ENCODE assay signal across 8 cellular contexts in the genomic region with DNA sequence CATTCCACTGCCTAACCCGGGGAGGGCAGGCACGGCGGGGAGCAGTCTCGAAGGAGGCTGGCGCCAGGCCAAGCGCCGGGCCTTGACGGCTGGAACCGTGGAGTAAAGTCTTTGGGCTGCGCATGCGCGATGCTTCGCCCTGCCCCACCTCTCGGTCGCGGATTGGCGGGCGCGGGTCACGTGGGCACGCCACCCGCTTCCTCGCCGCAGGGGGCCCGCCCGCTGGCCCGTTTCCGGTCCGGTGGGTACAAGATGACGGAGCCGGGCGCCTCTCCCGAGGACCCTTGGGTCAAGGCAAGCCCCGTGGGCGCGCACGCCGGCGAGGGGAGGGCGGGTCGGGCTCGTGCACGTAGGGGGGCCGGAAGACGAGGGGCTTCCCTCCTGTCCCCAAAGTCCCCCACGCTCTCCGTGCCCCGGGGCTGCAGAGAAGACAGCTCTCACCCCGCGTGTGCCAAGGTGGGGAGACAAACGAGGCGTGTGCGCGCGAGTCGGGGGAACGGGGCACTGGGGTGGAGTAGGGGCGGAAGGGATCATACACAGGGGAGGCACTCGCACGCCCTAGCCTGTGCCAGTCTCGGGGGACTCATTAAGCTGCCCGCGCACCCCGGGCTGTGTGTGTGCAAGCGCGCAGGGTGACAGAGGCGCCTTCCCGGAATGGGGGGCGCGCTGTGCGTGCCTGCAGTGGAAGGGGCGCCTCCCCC. TPM values are rescaled to one million over a fixed set of nuclear protein-coding genes. Genes with fewer than 3 reads are reported as not detected.
DNase-seq lines count a peak whose midpoint lies in the region; ATAC-seq, FAIRE-seq and TF ChIP-seq lines count a peak whose summit lies in the region.

A gene with protein sequence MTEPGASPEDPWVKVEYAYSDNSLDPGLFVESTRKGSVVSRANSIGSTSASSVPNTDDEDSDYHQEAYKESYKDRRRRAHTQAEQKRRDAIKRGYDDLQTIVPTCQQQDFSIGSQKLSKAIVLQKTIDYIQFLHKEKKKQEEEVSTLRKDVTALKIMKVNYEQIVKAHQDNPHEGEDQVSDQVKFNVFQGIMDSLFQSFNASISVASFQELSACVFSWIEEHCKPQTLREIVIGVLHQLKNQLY (plus strand): TSS at position 228 of the 701 bp plus-strand sequence. CDS start 25 bp downstream, at position 253.

- no peaks in the 10 kb centered on the region for H4K20me1 ChIP-seq in HepG2 (ENCODE audit: insufficient read depth, low read length)

- DNase-seq in A172 (ENCODE audit: low spot score) (peak; percentile 92), NCI-H748 (lab: John Stamatoyannopoulos, UW; ENCODE audit: unreplicated experiment) (peak; percentile 94), HepG2 (ENCODE audit: low spot score) (peak; percentile 91)
- peak; percentile 78 to 86 for DNase-seq in activated CD4-positive, alpha-beta T cell treated with anti-CD3 and anti-CD28 coated beads, Interleukin-2, amount 50 U/mL, for 24 hours (ENCODE audit: low read depth in 1 of 2, low spot score in 1 of 2)
- DNase-seq in stimulated activated CD4-positive, alpha-beta T cell treated with anti-CD3 and anti-CD28 coated beads, Interleukin-2, amount 100 ng/mL, for 4 hours (ENCODE audit: low read depth), result peak; percentile 84

- POLR2A ChIA-PET in HepG2 (lab: Yijun Ruan, JAX), result interaction anchor here (1.0 to 8.5 kb wide), 11 partner anchors 9 to 265 kb away, joined by 3 to 128 read pairs (median 5); partner anchors contain the start of genes HSD17B1, NAGLU, PSMC3IP and PSME3

- no peaks in the 10 kb centered on the region for H3K27me3 Mint-ChIP-seq in dendritic cell treated with granulocyte-macrophage colony-stimulating factor and Interleukin-4, amounts not matched to agents 40 ng/mL and 50 ng/mL, for 4 days

- H3K36me3 Mint-ChIP-seq in dendritic cell treated with granulocyte-macrophage colony-stimulating factor and Interleukin-4, amounts not matched to agents 40 ng/mL and 50 ng/mL, for 4 days (ENCODE audit: low read depth), result peaks cover 98% of the 10 kb centered on the region

- no TSS peak for BruUV-seq in HepG2 (replicated peaks; lab: Mats Ljungman, UMichigan)

- peaks cover 65% of the 10 kb centered on the region for H3K4me1 Mint-ChIP-seq in dendritic cell treated with granulocyte-macrophage colony-stimulating factor and Interleukin-4, amounts not matched to agents 40 ng/mL and 50 ng/mL, for 4 days (ENCODE audit: low read depth)

- WGBS in HepG2 (ENCODE audit: low lambda C conversion rate), result under 1% methylated on average over 21 of the region's 72 CpGs

- H3K4me3 ChIP-seq in HepG2 (replicated peaks in 1 of 3; ENCODE audit: insufficient read depth in 1 of 3, low read depth in 2 of 3, low read length in 3 of 3), result peak within 1 kb of the TSS; percentile 67 to 93 (median 91)

- H3K27me3 ChIP-seq in HepG2 (ENCODE audit: control insufficient read depth in 1 of 2, insufficient read depth in 2 of 2, low read length in 2 of 2), result no peaks in the 10 kb centered on the region; a peak in 1 of 5 replicates

- peak within 1 kb of the TSS; percentile 91 for H3K4me3 Mint-ChIP-seq in dendritic cell treated with granulocyte-macrophage colony-stimulating factor and Interleukin-4, amounts not matched to agents 40 ng/mL and 50 ng/mL, for 4 days

- peak; percentile 48 for TF ChIP-seq CTCF in HepG2 (CRISPR knock-in tag; IDR thresholded peaks at IDR 0.05)

- H2AFZ ChIP-seq in HepG2 (ENCODE audit: low read length), result no peak within 1 kb of the TSS

- intact Hi-C loops in dendritic cell treated with granulocyte-macrophage colony-stimulating factor and Interleukin-4, amounts not matched to agents 40 ng/mL and 50 ng/mL, for 4 days (cut with micrococcal nuclease), result loop anchor here (1.0 kb wide), 1 partner anchor 10 kb away; the partner anchor contains the start of gene PSMC3IP
- intact Hi-C loops in HepG2 (cut with micrococcal nuclease; ENCODE audit: unreplicated experiment), result loop anchor here (1.0 kb wide), 1 partner anchor 10 kb away; the partner anchor contains the start of gene PSMC3IP

- H3K4me2 ChIP-seq in HepG2 (ENCODE audit: low read depth, low read length), result peak within 1 kb of the TSS; percentile 99

- H3K27ac Mint-ChIP-seq in dendritic cell treated with granulocyte-macrophage colony-stimulating factor and Interleukin-4, amounts not matched to agents 40 ng/mL and 50 ng/mL, for 4 days, result peak within 1 kb of the TSS; percentile 86

- in situ Hi-C loops in HepG2 (cut with HindIII; ENCODE audit: extremely low pct_ligation_motif_present, low pct_unique_long_range_greater_than_20kb), result no loop called here

- TF ChIP-seq EP300 in HepG2 (IDR thresholded peaks at IDR 0.05; ENCODE audit: low read depth in 2 of 2, low read length in 2 of 2) (no peak; a peak in 2 of 4 replicates), HepG2 (CRISPR knock-in tag; IDR thresholded peaks at IDR 0.05; ENCODE audit: borderline replicate concordance) (peak; percentile 78)

- peak in 1 of 2 experiments; percentile 60; a peak in 2 of 4 replicates for TF ChIP-seq POLR2A in HepG2 (IDR thresholded peaks at IDR 0.05; ENCODE audit: insufficient read depth in 1 of 2, low read depth in 2 of 2, low read length in 2 of 2)

- peak; percentile 44 for TF ChIP-seq RAD21 in HepG2 (CRISPR knock-in tag; IDR thresholded peaks at IDR 0.05)

- H3K9ac ChIP-seq in HepG2 (ENCODE audit: insufficient read depth, low read depth, low read length), result peak within 1 kb of the TSS; percentile 88

- H3K27ac ChIP-seq in HepG2 (ENCODE audit: extremely low read length, insufficient read depth, low read length), result peak within 1 kb of the TSS; percentile 91

- peaks cover 33 to 56% of the 10 kb centered on the region in 2 experiments for H3K36me3 ChIP-seq in HepG2 (replicated peaks in 1 of 2; ENCODE audit: control insufficient read depth in 1 of 2, insufficient read depth in 2 of 2, low read length in 2 of 2)

- no peaks in the 10 kb centered on the region for H3K9me3 Mint-ChIP-seq in dendritic cell treated with granulocyte-macrophage colony-stimulating factor and Interleukin-4, amounts not matched to agents 40 ng/mL and 50 ng/mL, for 4 days

- H3K4me1 ChIP-seq in HepG2 (ENCODE audit: insufficient read depth, low read length), result peaks cover 72% of the 10 kb centered on the region

- H3K9me3 ChIP-seq in HepG2 (ENCODE audit: low read length), result no peaks in the 10 kb centered on the region

- FAIRE-seq in HepG2 (lab: Jason Lieb, UNC), result peak; percentile 51

- CTCF ChIA-PET in HepG2 (lab: Yijun Ruan, JAX; ENCODE audit: low intra/inter-chr PET ratio, low total read pairs), result no interaction called here

- H3K79me2 ChIP-seq in HepG2 (ENCODE audit: insufficient read depth, low read length), result peaks cover 41% of the 10 kb centered on the region

- ATAC-seq in GM18907 (IDR thresholded peaks at IDR 0.05; ENCODE audit: unreplicated experiment) (peak; percentile 65), HG03520 (IDR thresholded peaks at IDR 0.05; ENCODE audit: unreplicated experiment) (peak; percentile 42), HepG2 (peak; percentile 64)

TF ChIP-seq in HepG2, 621 proteins besides CTCF, POLR2A, EP300 and RAD21 (continues in another document):
- TF ChIP-seq KAT7 (CRISPR knock-in tag; IDR thresholded peaks at IDR 0.05; ENCODE audit: borderline replicate concordance) (peak; percentile 93), SKI (IDR thresholded peaks at IDR 0.05; ENCODE audit: partially characterized antibody) (peak; percentile 33), KLF13 (CRISPR knock-in tag; IDR thresholded peaks at IDR 0.05) (no peak), CREBL2 (CRISPR knock-in tag; IDR thresholded peaks at IDR 0.05; ENCODE audit: borderline replicate concordance) (peak; percentile 42; the same call in 1 of the 2 replicates)
- TF ChIP-seq, protein P1, sequence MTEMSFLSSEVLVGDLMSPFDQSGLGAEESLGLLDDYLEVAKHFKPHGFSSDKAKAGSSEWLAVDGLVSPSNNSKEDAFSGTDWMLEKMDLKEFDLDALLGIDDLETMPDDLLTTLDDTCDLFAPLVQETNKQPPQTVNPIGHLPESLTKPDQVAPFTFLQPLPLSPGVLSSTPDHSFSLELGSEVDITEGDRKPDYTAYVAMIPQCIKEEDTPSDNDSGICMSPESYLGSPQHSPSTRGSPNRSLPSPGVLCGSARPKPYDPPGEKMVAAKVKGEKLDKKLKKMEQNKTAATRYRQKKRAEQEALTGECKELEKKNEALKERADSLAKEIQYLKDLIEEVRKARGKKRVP (CRISPR knock-in tag; IDR thresholded peaks at IDR 0.05), result no peak

RNA-seq across cellular contexts. Expression of the gene that starts here (rescaled TPM):
- 47.1 and 52.9 TPM in 2 replicates for total RNA-seq in A172 (2014; rRNA removed; shearing (Covaris generic))
- total RNA-seq in HepG2 (2016; rRNA removed; fragmentation: Illumina TruSeq; extraction: Trizol), result 38.9 and 40.2 TPM in 2 replicates
- total RNA-seq in HepG2 (2016; cell fraction: cytosol; rRNA removed; fragmentation: Illumina TruSeq; extraction: Trizol; ENCODE audit: low read depth), result 28.0 and 30.5 TPM in 2 replicates
- total RNA-seq in HepG2 (2016; cell fraction: insoluble cytoplasmic fraction; rRNA removed; fragmentation: Illumina TruSeq; extraction: Trizol), result 37.2 and 39.5 TPM in 2 replicates
- 34.6 and 39.3 TPM in 2 replicates for total RNA-seq in HepG2 (2016; cell fraction: membrane; rRNA removed; fragmentation: Illumina TruSeq; extraction: Trizol)
- total RNA-seq in HepG2 (2016; cell fraction: nucleus; rRNA removed; fragmentation: Illumina TruSeq; extraction: Trizol), result 34.5 and 44.1 TPM in 2 replicates
- 74.4 and 85.4 TPM in 2 replicates for polyA plus RNA-seq in HepG2 (2011; rRNA removed)
- 53.2 and 55.1 TPM in 2 replicates for polyA plus RNA-seq in HepG2 (2011; cell fraction: cytosol; rRNA removed)
- polyA plus RNA-seq in HepG2 (2011; cell fraction: nucleus; rRNA removed), result 173 and 195 TPM in 2 replicates
- polyA plus RNA-seq in HepG2 (2012), result 41.9 and 49.7 TPM in 2 replicates
- 14.9 and 18.6 TPM in 2 replicates for polyA plus RNA-seq in HepG2 (2016; cell fraction: cytosol; fragmentation: Illumina TruSeq; extraction: Trizol; ENCODE audit: low read depth)
- polyA plus RNA-seq in HepG2 (2016; cell fraction: insoluble cytoplasmic fraction; fragmentation: Illumina TruSeq; extraction: Trizol; ENCODE audit: low read depth), result 55.1 and 57.7 TPM in 2 replicates
- 24.6 and 25.0 TPM in 2 replicates for polyA plus RNA-seq in HepG2 (2016; cell fraction: membrane; fragmentation: Illumina TruSeq; extraction: Trizol; ENCODE audit: low read depth)
- 99.9 and 109 TPM in 2 replicates for polyA plus RNA-seq in HepG2 (2016; cell fraction: nucleus; fragmentation: Illumina TruSeq; extraction: Trizol; ENCODE audit: insufficient read depth, low read depth)
- 81.6 and 104 TPM in 2 replicates for polyA minus RNA-seq in HepG2 (2011; rRNA and poly(A)+ RNA removed; ENCODE audit: low replicate concordance)
- polyA minus RNA-seq in HepG2 (2011; cell fraction: cytosol; rRNA and poly(A)+ RNA removed), result 29.7 and 33.3 TPM in 2 replicates
- 50.6 and 76.5 TPM in 2 replicates for polyA minus RNA-seq in HepG2 (2011; cell fraction: nucleus; rRNA and poly(A)+ RNA removed)

Comparison
In these comparisons a context has a peak if more than half of its experiments do, and no peak if none do; other contexts are left out.
1. Peak in every context shown above with its lines: DNase-seq, ATAC-seq, H3K4me3 ChIP-seq and H3K27ac ChIP-seq.